In the genomic region with DNA sequence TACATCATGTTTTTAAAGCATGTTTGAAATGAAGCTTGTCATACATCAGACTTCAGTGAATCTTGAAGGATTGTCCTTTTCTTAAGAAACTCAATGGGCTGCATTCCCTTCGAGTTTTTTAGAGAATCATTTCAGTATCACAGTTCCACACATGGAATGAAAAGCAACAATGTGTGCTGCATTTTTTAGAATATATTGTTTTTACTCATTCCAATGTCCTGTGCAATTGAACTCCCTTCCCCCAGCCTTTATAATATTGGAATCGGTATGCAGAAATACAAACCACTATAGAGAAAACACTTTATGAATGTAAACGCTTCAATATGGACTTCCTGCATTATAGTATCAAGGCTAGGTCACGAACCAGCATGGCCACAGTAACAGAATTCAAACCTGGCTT, we compare ENCODE assay signal across 32 cellular contexts.
"Had no signal": no experiment of that assay in that cellular context is flagged by ENCODE, and none has a peak within 500 bp of the region (broad histone marks: within the 10 kb centered on the region; RNA-seq: fewer than 3 reads in every experiment).

No MANE protein-coding gene starts in this region.

- H3K27ac ChIP-seq: adrenal gland, ascending aorta, body of pancreas, brain microvascular endothelial cell, breast epithelium, cardiac muscle cell had no signal

- H3K36me3 ChIP-seq: adrenal gland, ascending aorta, brain microvascular endothelial cell, breast epithelium, cardiac muscle cell had no signal

- H3K4me3 ChIP-seq: adrenal gland, ascending aorta, body of pancreas, breast epithelium, cardiac muscle cell had no signal

- DNase-seq: activated effector memory CD4-positive, alpha-beta T cell treated with anti-CD3 and anti-CD28 coated beads, Interleukin-2, amount 50 U/mL, for 16 hours; activated effector memory CD4-positive, alpha-beta T cell treated with Interleukin-2 at 50 U/mL for 16 hours; activated gamma-delta T cell; activated gamma-delta T cell treated with Interleukin-2 at 50 U/mL for 16 hours; activated naive CD4-positive, alpha-beta T cell; activated naive CD4-positive, alpha-beta T cell treated with anti-CD3 and anti-CD28 coated beads for 36 hours; activated naive CD4-positive, alpha-beta T cell treated with anti-CD3 and anti-CD28 coated beads, Interleukin-2, amount 10 ng/mL, durations not matched to agents 7 days and 5 days; activated naive CD4-positive, alpha-beta T cell treated with anti-CD3 and anti-CD28 coated beads, Interleukin-2, amount 50 U/mL, for 16 hours; activated naive CD4-positive, alpha-beta T cell treated with Interleukin-2 at 50 U/mL for 16 hours; activated naive CD8-positive, alpha-beta T cell treated with anti-CD3 and anti-CD28 coated beads for 36 hours; activated naive CD8-positive, alpha-beta T cell treated with anti-CD3 and anti-CD28 coated beads, Interleukin-2, amount 10 ng/mL, durations not matched to agents 7 days and 5 days; activated naive CD8-positive, alpha-beta T cell treated with anti-CD3 and anti-CD28 coated beads, Interleukin-2, amount 50 U/mL, for 24 hours; activated T-cell treated with anti-CD3 and anti-CD28 coated beads, Interleukin-2, amount 50 U/mL, for 1 hour; activated T-cell treated with anti-CD3 and anti-CD28 coated beads, Interleukin-2, amount 50 U/mL, for 24 hours; activated T-cell treated with anti-CD3 and anti-CD28 coated beads, Interleukin-2, amount 50 U/mL, for 4 hours; activated T-cell treated with anti-CD3 and anti-CD28 coated beads, Interleukin-2, amount 50 U/mL, for 48 hours; activated T-cell treated with anti-CD3 and anti-CD28 coated beads, Interleukin-2, amount 50 U/mL, for 72 hours; adrenal gland; amniotic stem cell; amygdala; anterior cingulate cortex; aorta; body of pancreas; brain microvascular endothelial cell; caudate nucleus; central memory CD4-positive, alpha-beta T cell; cerebellar nuclear complex had no signal

- H3K27me3 ChIP-seq: adrenal gland, ascending aorta, body of pancreas, brain microvascular endothelial cell, breast epithelium, cardiac muscle cell had no signal

- H3K9me3 ChIP-seq: adrenal gland, ascending aorta, body of pancreas, breast epithelium had no signal

- ATAC-seq: activated naive CD4-positive, alpha-beta T cell treated with anti-CD3 and anti-CD28 coated beads, Interleukin-2, amount 50 U/mL, for 72 hours; activated naive CD8-positive, alpha-beta T cell treated with anti-CD3 and anti-CD28 coated beads, Interleukin-2, amount 50 U/mL, for 24 hours; activated T-cell treated with anti-CD3 and anti-CD28 coated beads, Interleukin-2, amount 50 U/mL, for 4 hours; activated T-cell treated with anti-CD3 and anti-CD28 coated beads, Interleukin-2, amount 50 U/mL, for 72 hours; activated T-helper 17 cell treated with anti-CD3 and anti-CD28 coated beads, Interleukin-2, amount 50 U/mL, for 72 hours; body of pancreas had no signal

- H3K4me1 ChIP-seq: adrenal gland, ascending aorta, body of pancreas, breast epithelium had no signal
